In genomic region chr3:191401775-191402357, GRCh38 we compare ENCODE assay signal across 20 cellular contexts. TPM values are rescaled to one million over a fixed set of nuclear protein-coding genes. Genes with fewer than 3 reads are reported as not detected.
A peak's percentile ranks its signal among the peaks of the same experiment; 100 is the strongest.
DNase-seq lines count a peak whose midpoint lies in the region; ATAC-seq, FAIRE-seq and TF ChIP-seq lines count a peak whose summit lies in the region.
"Had no signal": no experiment of that assay in that cellular context is flagged by ENCODE, and none has a peak within 500 bp of the region (broad histone marks: within the 10 kb centered on the region; RNA-seq: fewer than 3 reads in every experiment).

No MANE protein-coding gene starts in this region.

- intact Hi-C loops in kidney (cut with DNase I) = no loop called here

- H3K4me3 ChIP-seq in SK-N-SH (ENCODE audit: low read depth in 2 of 2, low read length in 1 of 2) = no peak overlapping the region
- H3K4me3 ChIP-seq in kidney (ENCODE audit: low read length in 2 of 2) = no peak overlapping the region

- no peaks in the 10 kb centered on the region for H3K9me2 ChIP-seq in SK-N-SH

- no peak overlapping the region for H3K4me3 Mint-ChIP-seq in activated T-cell treated with anti-CD3 and anti-CD28 coated beads, Interleukin-2, amount 50 U/mL, for 4 hours

- CTCF ChIA-PET in SK-N-SH (lab: Yijun Ruan, JAX) = no interaction called here

- H3K9me3 Mint-ChIP-seq in activated T-cell treated with anti-CD3 and anti-CD28 coated beads, Interleukin-2, amount 50 U/mL, for 4 hours = peaks cover 3% of the 10 kb centered on the region

- 92% methylated on average over 7 of the region's 12 CpGs for WGBS in SK-N-SH (ENCODE audit: low lambda C conversion rate)

- no peak for TF ChIP-seq RAD21 in SK-N-SH (IDR thresholded peaks at IDR 0.05; ENCODE audit: low read length)

- no peaks in the 10 kb centered on the region for H3K4me1 Mint-ChIP-seq in activated T-cell treated with anti-CD3 and anti-CD28 coated beads, Interleukin-2, amount 50 U/mL, for 4 hours (ENCODE audit: low read depth)

- H3K27ac ChIP-seq in SK-N-SH (ENCODE audit: low read depth in 2 of 2, low read length in 1 of 2) (no peak overlapping the region), kidney (ENCODE audit: low read depth in 2 of 2, low read length in 2 of 2) (no peak overlapping the region)
- H3K27ac ChIP-seq: C4-2B had no signal

- H3K36me3 ChIP-seq in SK-N-SH (replicated peaks in 1 of 2; ENCODE audit: control insufficient read depth in 1 of 2, insufficient read depth in 2 of 2, low read length in 1 of 2) (peaks cover 7 to 9% of the 10 kb centered on the region in 2 experiments), kidney (ENCODE audit: control insufficient read depth in 1 of 2, insufficient read depth in 2 of 2, low read length in 2 of 2) (no peaks in the 10 kb centered on the region)

- H2AFZ ChIP-seq in SK-N-SH (ENCODE audit: low read depth) = no peak overlapping the region

- no peaks in the 10 kb centered on the region for H3K27me3 Mint-ChIP-seq in activated T-cell treated with anti-CD3 and anti-CD28 coated beads, Interleukin-2, amount 50 U/mL, for 4 hours (ENCODE audit: low read depth)

- no peak for FAIRE-seq in kidney (lab: Jason Lieb, UNC)
- FAIRE-seq: D721Med, GM12892, GM18507, RCC 7860 had no signal

- H3K9me3 ChIP-seq in SK-N-SH (no peaks in the 10 kb centered on the region), kidney (ENCODE audit: control insufficient read depth in 1 of 2, low read length in 2 of 2) (no peaks in the 10 kb centered on the region)

- H3K4me2 ChIP-seq in SK-N-SH = no peak overlapping the region

- H3K36me3 Mint-ChIP-seq in activated T-cell treated with anti-CD3 and anti-CD28 coated beads, Interleukin-2, amount 50 U/mL, for 4 hours (ENCODE audit: insufficient read depth) = no peaks in the 10 kb centered on the region

- peaks cover 10% of the 10 kb centered on the region for H3F3A ChIP-seq in SK-N-SH (replicated peaks; ENCODE audit: insufficient read depth)

- TF ChIP-seq CTCF in SK-N-SH (IDR thresholded peaks at IDR 0.05) (no peak), kidney (IDR thresholded peaks at IDR 0.05; ENCODE audit: borderline replicate concordance, extremely low read depth, insufficient read depth) (no peak)

- H4K20me1 ChIP-seq in SK-N-SH (ENCODE audit: insufficient read depth) = no peaks in the 10 kb centered on the region

- no peak overlapping the region for H3K9ac ChIP-seq in SK-N-SH
- H3K9ac ChIP-seq in kidney (ENCODE audit: low read length in 2 of 2) = no peak overlapping the region

- ATAC-seq in SK-N-SH treated with all-trans-retinoic acid at 6 μM for 48 hours (no peak), GM21528 (IDR thresholded peaks at IDR 0.05; ENCODE audit: low FRiP score, unreplicated experiment) (no peak)
- no peak for ATAC-seq in activated T-cell treated with anti-CD3 and anti-CD28 coated beads, Interleukin-2, amount 50 U/mL, for 4 hours
- ATAC-seq: Right ventricle myocardium inferior had no signal

- DNase-seq in SK-N-SH (no peak), kidney (peak; percentile 20), dedifferentiated amniotic fluid mesenchymal stem cell (ENCODE audit: extremely low spot score) (no peak)
- DNase-seq in activated T-cell treated with anti-CD3 and anti-CD28 coated beads, Interleukin-2, amount 50 U/mL, for 4 hours = no peak
- DNase-seq: ACHN, HCEC 1CT, NCI-H187, NCI-H446 treated with DMSO at 0.1 percent for 48 hours, NCI-H774 had no signal

- H3K4me1 ChIP-seq in SK-N-SH (ENCODE audit: control insufficient read depth in 1 of 2, insufficient read depth in 2 of 2, low read depth in 1 of 2, low read length in 1 of 2) = no peaks in the 10 kb centered on the region
- no peaks in the 10 kb centered on the region for H3K4me1 ChIP-seq in kidney (ENCODE audit: control insufficient read depth in 1 of 2, insufficient read depth in 1 of 2, low read depth in 1 of 2, low read length in 2 of 2)

- H3K27me3 ChIP-seq in SK-N-SH (ENCODE audit: insufficient read depth) = no peaks in the 10 kb centered on the region

- no peaks in the 10 kb centered on the region for H3K79me2 ChIP-seq in SK-N-SH (ENCODE audit: insufficient read depth)

- TF ChIP-seq EP300 in SK-N-SH (IDR thresholded peaks at IDR 0.05; ENCODE audit: borderline replicate concordance in 1 of 2, low read depth in 1 of 2, low read length in 1 of 2) = no peak

- POLR2A ChIA-PET in SK-N-SH (lab: Yijun Ruan, JAX) = no interaction called here

TF ChIP-seq in SK-N-SH, 30 proteins besides CTCF, POLR2A, EP300 and RAD21:
- TF ChIP-seq JUND (IDR thresholded peaks at IDR 0.05) (no peak), POLR2AphosphoS5 (IDR thresholded peaks at IDR 0.05; ENCODE audit: low read depth, low read length) (0 out of 2 replicates have a peak, but pooled peaks have one; percentile 16)

TF ChIP-seq in SK-N-SH treated with all-trans-retinoic acid at 6 μM for 48 hours, 23 proteins besides CTCF, POLR2A, EP300 and RAD21 (continues in another document):
- TF ChIP-seq OSR1 (CRISPR knock-in tag; IDR thresholded peaks at IDR 0.05) (no peak), CSDC2 (CRISPR knock-in tag; IDR thresholded peaks at IDR 0.05) (no peak), GLIS3 (CRISPR knock-in tag; IDR thresholded peaks at IDR 0.05) (no peak), ZFP30 (CRISPR knock-in tag; IDR thresholded peaks at IDR 0.05) (no peak), ZFP3 (CRISPR knock-in tag; IDR thresholded peaks at IDR 0.05) (no peak), TSHZ2 (CRISPR knock-in tag; IDR thresholded peaks at IDR 0.05) (no peak), SNAI2 (CRISPR knock-in tag; IDR thresholded peaks at IDR 0.05) (no peak), ISL1 (CRISPR knock-in tag; IDR thresholded peaks at IDR 0.05) (no peak), RARB (CRISPR knock-in tag; IDR thresholded peaks at IDR 0.05) (no peak), BACH2 (CRISPR knock-in tag; IDR thresholded peaks at IDR 0.05; ENCODE audit: borderline replicate concordance) (no peak)

TF ChIP-seq in PFSK-1, 5 proteins besides CTCF, POLR2A, EP300 and RAD21:
- no peak for TF ChIP-seq SIN3A (IDR thresholded peaks at IDR 0.05; ENCODE audit: borderline replicate concordance, insufficient read depth, low read length)
- TF ChIP-seq FOXP2 (optimal IDR thresholded peaks at IDR 0.05; ENCODE audit: borderline replicate concordance, extremely low read depth, extremely low read length, insufficient read depth) = no peak
- peak; percentile 86 for TF ChIP-seq POLR2AphosphoS5 (IDR thresholded peaks at IDR 0.05; ENCODE audit: low read depth, low read length)

RNA-seq across cellular contexts. Expression of gene PYDC2, which starts 59.1 kb away (rescaled TPM):
- polyA plus RNA-seq in SK-N-SH (2012; rRNA removed) (not detected in 2 replicates), kidney (ENCODE audit: insufficient read depth, low read depth, low replicate concordance) (not detected)
- polyA plus RNA-seq in SK-N-SH (2012; cell fraction: cytosol; rRNA removed) = not detected in 2 replicates
- not detected in 2 replicates for polyA plus RNA-seq in SK-N-SH (2012; cell fraction: nucleus; rRNA removed)
- not detected for polyA plus RNA-seq in PFSK-1 (2012; ENCODE audit: insufficient read length, low read depth)
- total RNA-seq in kidney = not detected
- total RNA-seq in activated T-cell treated with anti-CD3 and anti-CD28 coated beads, Interleukin-2, amount 50 U/mL, for 4 hours = not detected
- total RNA-seq: Right ventricle myocardium inferior; SK-MEL-5; T-helper 2 cell treated with Interferon-gamma antibody and Interleukin-4, amounts not matched to agents 100 ng/mL and 5 ng/mL, for 36 hours had no signal
